14 cellular contexts compared by ENCODE assay signal in the genomic region with DNA sequence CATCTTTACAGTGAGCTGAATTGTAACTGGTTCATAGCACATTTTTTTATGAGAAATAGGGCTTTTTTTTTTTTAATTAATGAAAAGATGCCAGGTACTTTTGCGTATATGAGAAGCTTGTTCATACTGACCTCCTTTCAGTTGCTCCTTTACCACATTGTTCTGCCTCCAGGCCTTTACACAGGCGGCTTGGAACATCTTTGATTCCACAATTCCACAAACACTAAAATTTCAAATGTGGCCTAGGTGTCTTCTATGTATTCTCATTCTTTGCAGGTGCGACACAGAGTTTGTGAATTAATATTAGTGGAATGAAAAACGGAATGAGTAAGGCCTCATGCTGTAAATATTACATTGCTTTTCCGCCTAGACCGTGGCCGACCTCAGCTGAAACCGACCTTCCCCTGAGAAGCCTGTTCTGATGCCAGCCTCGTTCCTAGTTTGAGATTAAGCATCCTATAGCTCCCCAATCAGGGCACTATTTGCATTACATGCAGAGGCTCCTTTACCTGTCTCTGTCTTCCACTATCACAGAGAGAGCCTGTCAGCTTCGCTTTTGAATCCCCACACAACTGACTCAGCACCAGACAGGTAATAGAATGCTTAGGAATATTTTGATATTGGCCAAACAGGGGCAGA.
DNase-seq lines count a peak whose midpoint lies in the region; ATAC-seq lines count a peak whose summit lies in the region.
"Had no signal": no experiment of that assay in that cellular context is flagged by ENCODE, and none has a peak within 500 bp of the region (broad histone marks: within the 10 kb centered on the region; RNA-seq: fewer than 3 reads in every experiment).

No MANE protein-coding gene starts in this region.

- H3K79me2 ChIP-seq in Karpas-422 (ENCODE audit: low read length) = no peaks in the 10 kb centered on the region

- H3K27me3 ChIP-seq in Karpas-422 (ENCODE audit: low read length) = no peaks in the 10 kb centered on the region
- H3K27me3 ChIP-seq in adipocyte (replicated peaks; ENCODE audit: control insufficient read depth, insufficient read depth, low read length) = no peaks in the 10 kb centered on the region
- H3K27me3 ChIP-seq: pancreas, suprapubic skin had no signal

- peak overlapping the region; percentile 70 for H3K27ac ChIP-seq in Karpas-422 (ENCODE audit: low read length)
- H3K27ac ChIP-seq: pancreas, suprapubic skin had no signal

- H3K9me2 ChIP-seq in Karpas-422 (replicated peaks; ENCODE audit: insufficient read depth, low read length) = no peaks in the 10 kb centered on the region

- H2AFZ ChIP-seq in Karpas-422 (ENCODE audit: low read length) = peak overlapping the region; percentile 47; the same call in 1 of the 2 replicates

- no peak for ATAC-seq in HG03045 (IDR thresholded peaks at IDR 0.05; ENCODE audit: unreplicated experiment)
- ATAC-seq: left colon, pancreas had no signal

- DNase-seq in G401 (ENCODE audit: low spot score) (peak; percentile 93), Karpas-422 (peak; percentile 82), adipocyte (ENCODE audit: low read depth) (no peak), left kidney (ENCODE audit: low read depth, low spot score) (peak; percentile 55), LoVo (ENCODE audit: low spot score) (no peak), DMS114 treated with DMSO at 0.1 percent for 48 hours (lab: John Stamatoyannopoulos, UW; ENCODE audit: unreplicated experiment) (no peak), NCI-H2029 treated with DMSO at 0.1 percent for 48 hours (lab: John Stamatoyannopoulos, UW) (no peak)
- DNase-seq: activated T-cell treated with anti-CD3 and anti-CD28 coated beads, Interleukin-2, amount 50 U/mL, for 1 hour; aorta; CD8-positive, alpha-beta memory T cell; left colon; pancreas had no signal

- H3K4me2 ChIP-seq in Karpas-422 (ENCODE audit: low read depth, low read length, poor library complexity, severe bottlenecking) = peak overlapping the region; percentile 49

- no peaks in the 10 kb centered on the region for H3K9me3 ChIP-seq in Karpas-422 (ENCODE audit: low read length)
- peaks cover 5% of the 10 kb centered on the region for H3K9me3 ChIP-seq in adipocyte (ENCODE audit: control insufficient read depth, low read length)
- H3K9me3 ChIP-seq: pancreas, suprapubic skin had no signal

- no peaks in the 10 kb centered on the region for H4K20me1 ChIP-seq in Karpas-422 (ENCODE audit: insufficient read depth, low read depth, low read length)

- H3K36me3 ChIP-seq in Karpas-422 (ENCODE audit: insufficient read depth, low read length) (no peaks in the 10 kb centered on the region), adipocyte (ENCODE audit: control insufficient read depth, insufficient read depth, low read length, severe bottlenecking) (no peaks in the 10 kb centered on the region)
- H3K36me3 ChIP-seq: pancreas, suprapubic skin had no signal

- H3K4me3 ChIP-seq in Karpas-422 (ENCODE audit: low read length) (peak overlapping the region; percentile 20; the same call in 1 of the 2 replicates), adipocyte (ENCODE audit: low read length) (no peak overlapping the region)
- H3K4me3 ChIP-seq: pancreas, suprapubic skin had no signal

- H3K9ac ChIP-seq in Karpas-422 (ENCODE audit: low read length) = peak overlapping the region; percentile 20
- peak overlapping the region; percentile 44 for H3K9ac ChIP-seq in adipocyte (ENCODE audit: low read length)

- in situ Hi-C loops in G401 (cut with HindIII; ENCODE audit: low sequenced_read_pairs) = no loop called here

- H3K4me1 ChIP-seq in Karpas-422 (ENCODE audit: low read length) (peaks cover 46% of the 10 kb centered on the region), adipocyte (ENCODE audit: control insufficient read depth, insufficient read depth, low read length) (peaks cover 45% of the 10 kb centered on the region)

Comparison
In these comparisons a context has a peak if more than half of its experiments do, and no peak if none do; other contexts are left out.
1. DNase-seq: peak in G401 (single experiment), Karpas-422 (single experiment) and left kidney (single experiment); none in adipocyte (single experiment), LoVo (single experiment), DMS114 treated with DMSO at 0.1 percent for 48 hours (single experiment) and NCI-H2029 treated with DMSO at 0.1 percent for 48 hours (single experiment).